21 cellular contexts compared by ENCODE assay signal in genomic region chr6:139777202-139777970, GRCh38.
DNase-seq lines count a peak whose midpoint lies in the region; ATAC-seq and TF ChIP-seq lines count a peak whose summit lies in the region.
"Had no signal": no experiment of that assay in that cellular context is flagged by ENCODE, and none has a peak within 500 bp of the region (broad histone marks: within the 10 kb centered on the region; RNA-seq: fewer than 3 reads in every experiment).

No MANE protein-coding gene starts in this region.

- no peaks in the 10 kb centered on the region for H3K9me2 ChIP-seq in neural cell (ENCODE audit: insufficient read depth, low read length)

- H3K36me3 ChIP-seq in neural cell (ENCODE audit: insufficient read depth, low read length), result no peaks in the 10 kb centered on the region
- H3K36me3 ChIP-seq: prostate gland had no signal

- in situ Hi-C loops in G401 (cut with HindIII; ENCODE audit: low sequenced_read_pairs), result no loop called here

- H3K9ac ChIP-seq in neural cell (ENCODE audit: low read length), result peak overlapping the region; percentile 52

- H3K27me3 Mint-ChIP-seq in WTC11 (ENCODE audit: low read depth), result peaks cover 2% of the 10 kb centered on the region; the same call in 1 of the 2 replicates

- no peaks in the 10 kb centered on the region for H3F3A ChIP-seq in neural cell (ENCODE audit: insufficient read depth, low read length, poor library complexity, severe bottlenecking)

- H3K4me3 Mint-ChIP-seq in WTC11, result no peak overlapping the region
- H3K4me3 Mint-ChIP-seq: activated CD4-positive, alpha-beta T cell treated with anti-CD3 and anti-CD28 coated beads, Interleukin-2, amount 10 ng/mL, durations not matched to agents 24 days and 14 days; immature natural killer cell had no signal

- H3K36me3 Mint-ChIP-seq in WTC11, result no peaks in the 10 kb centered on the region
- H3K36me3 Mint-ChIP-seq: immature natural killer cell had no signal

- CTCF ChIA-PET in WTC11 (lab: Charles Lee), result no interaction called here

- H3K27ac ChIP-seq in neural cell (ENCODE audit: low read length), result peak overlapping the region; percentile 50
- H3K27ac ChIP-seq: prostate gland had no signal

- no peaks in the 10 kb centered on the region for H4K20me1 ChIP-seq in neural cell (ENCODE audit: insufficient read depth)

- no peaks in the 10 kb centered on the region for H3K9me3 ChIP-seq in neural cell (ENCODE audit: low read length)
- H3K9me3 ChIP-seq: Caco-2, prostate gland had no signal

- no peak for TF ChIP-seq RAD21 in neural cell (conservative IDR thresholded peaks at IDR 0.05)

- peaks cover 32% of the 10 kb centered on the region for H3K4me1 Mint-ChIP-seq in WTC11
- H3K4me1 Mint-ChIP-seq: activated CD4-positive, alpha-beta T cell treated with anti-CD3 and anti-CD28 coated beads, Interleukin-2, amount 10 ng/mL, durations not matched to agents 24 days and 14 days; immature natural killer cell had no signal

- ATAC-seq in WTC11 (no peak), HG03520 (IDR thresholded peaks at IDR 0.05; ENCODE audit: unreplicated experiment) (no peak)

- H2AFZ ChIP-seq in neural cell (ENCODE audit: low read depth, low read length), result peak overlapping the region; percentile 72

- no peaks in the 10 kb centered on the region for H3K79me2 ChIP-seq in neural cell (replicated peaks; ENCODE audit: insufficient read depth, low read length)

- no peak for TF ChIP-seq EP300 in neural cell (conservative IDR thresholded peaks at IDR 0.05; ENCODE audit: poor library complexity, severe bottlenecking)

- no peak overlapping the region for H3K27ac Mint-ChIP-seq in WTC11
- H3K27ac Mint-ChIP-seq: activated CD4-positive, alpha-beta T cell treated with anti-CD3 and anti-CD28 coated beads, Interleukin-2, amount 10 ng/mL, durations not matched to agents 24 days and 14 days; immature natural killer cell had no signal

- H3K4me2 ChIP-seq in neural cell (ENCODE audit: low read length), result no peak overlapping the region

- POLR2A ChIA-PET in WTC11 (lab: Charles Lee), result no interaction called here

- DNase-seq in G401 (ENCODE audit: low spot score) (peak; percentile 57), NCI-H2171 treated with DMSO at 0.1 percent for 48 hours (lab: John Stamatoyannopoulos, UW) (peak; percentile 79), WTC11 (ENCODE audit: low spot score) (peak; percentile 14), cortex of kidney (lab: John Stamatoyannopoulos, UW) (no peak), UCSD-AML1 (lab: John Stamatoyannopoulos, UW; ENCODE audit: unreplicated experiment) (no peak)
- DNase-seq: activated CD4-positive, alpha-beta T cell treated with anti-CD3 and anti-CD28 coated beads, Interleukin-2, amount 10 ng/mL, durations not matched to agents 24 days and 14 days; activated CD8-positive, alpha-beta memory T cell treated with anti-CD3 and anti-CD28 coated beads, Interleukin-2, amount 50 U/mL, for 4 hours; activated gamma-delta T cell treated with Interleukin-2 at 50 U/mL for 16 hours; amygdala; cerebellar nuclear complex; GF-D8; immature natural killer cell; Karpas-422; NCI-H1092; NCI-H446 treated with DMSO at 0.1 percent for 48 hours; T-helper 9 cell had no signal

- no peaks in the 10 kb centered on the region for H3K9me3 Mint-ChIP-seq in WTC11
- H3K9me3 Mint-ChIP-seq: activated CD4-positive, alpha-beta T cell treated with anti-CD3 and anti-CD28 coated beads, Interleukin-2, amount 10 ng/mL, durations not matched to agents 24 days and 14 days; immature natural killer cell had no signal

- no peak for TF ChIP-seq CTCF in WTC11 (IDR thresholded peaks at IDR 0.05)
- no peak for TF ChIP-seq CTCF in neural cell (IDR thresholded peaks at IDR 0.05; ENCODE audit: poor library complexity, severe bottlenecking)

- no peaks in the 10 kb centered on the region for H3K27me3 ChIP-seq in neural cell (ENCODE audit: insufficient read depth, low read depth, low read length)

- no peak overlapping the region for H3K4me3 ChIP-seq in neural cell (ENCODE audit: low read length)
- H3K4me3 ChIP-seq: lung, prostate gland had no signal

TF ChIP-seq in WTC11, 78 proteins besides CTCF, POLR2A, EP300 and RAD21 (continues in another document):
- TF ChIP-seq ZNF423 (CRISPR knock-in tag; IDR thresholded peaks at IDR 0.05), result no peak
- no peak for TF ChIP-seq EMX1 (CRISPR knock-in tag; IDR thresholded peaks at IDR 0.05)
- no peak for TF ChIP-seq ELF4 (CRISPR knock-in tag; IDR thresholded peaks at IDR 0.05; ENCODE audit: low read depth)
- no peak for TF ChIP-seq FOXJ3 (CRISPR knock-in tag; IDR thresholded peaks at IDR 0.05; ENCODE audit: borderline replicate concordance)
- TF ChIP-seq ZNF121 (CRISPR knock-in tag; IDR thresholded peaks at IDR 0.05), result no peak
- no peak for TF ChIP-seq ZNF317 (CRISPR knock-in tag; IDR thresholded peaks at IDR 0.05; ENCODE audit: borderline replicate concordance, low read depth)
- TF ChIP-seq FOXK1 (CRISPR knock-in tag; IDR thresholded peaks at IDR 0.05), result no peak
- no peak for TF ChIP-seq ZBTB21 (CRISPR knock-in tag; IDR thresholded peaks at IDR 0.05; ENCODE audit: borderline replicate concordance)
- no peak for TF ChIP-seq IRF1 (CRISPR knock-in tag; IDR thresholded peaks at IDR 0.05)
- no peak for TF ChIP-seq ZNF671 (CRISPR knock-in tag; IDR thresholded peaks at IDR 0.05)
- no peak for TF ChIP-seq CREM (CRISPR knock-in tag; IDR thresholded peaks at IDR 0.05)
- TF ChIP-seq MXD4 (CRISPR knock-in tag; IDR thresholded peaks at IDR 0.05; ENCODE audit: borderline replicate concordance), result no peak
- no peak for TF ChIP-seq MLX (CRISPR knock-in tag; IDR thresholded peaks at IDR 0.05)
- no peak for TF ChIP-seq IRF2 (CRISPR knock-in tag; IDR thresholded peaks at IDR 0.05; ENCODE audit: borderline replicate concordance, low read depth)

TF ChIP-seq in neural cell, 6 proteins besides CTCF, POLR2A, EP300 and RAD21:
- no peak for TF ChIP-seq EZH2 (IDR thresholded peaks at IDR 0.05; ENCODE audit: borderline replicate concordance, insufficient read depth, low read length, poor library complexity, severe bottlenecking)
- TF ChIP-seq SMC3 (conservative IDR thresholded peaks at IDR 0.05; ENCODE audit: poor library complexity), result no peak
- no peak for TF ChIP-seq TAF1 (IDR thresholded peaks at IDR 0.05; ENCODE audit: low read depth)
- TF ChIP-seq MXI1 (conservative IDR thresholded peaks at IDR 0.05; ENCODE audit: poor library complexity, severe bottlenecking), result no peak
- no peak for TF ChIP-seq REST (IDR thresholded peaks at IDR 0.05; ENCODE audit: borderline replicate concordance)
- no peak for TF ChIP-seq POLR2AphosphoS5 (IDR thresholded peaks at IDR 0.05)

Comparison
In these comparisons a context has a peak if more than half of its experiments do, and no peak if none do; other contexts are left out.
1. DNase-seq: peak in G401 (single experiment), NCI-H2171 treated with DMSO at 0.1 percent for 48 hours (single experiment) and WTC11 (single experiment); none in cortex of kidney (single experiment) and UCSD-AML1 (single experiment).